ENCODE assay signal across 25 cellular contexts in the genomic region with DNA sequence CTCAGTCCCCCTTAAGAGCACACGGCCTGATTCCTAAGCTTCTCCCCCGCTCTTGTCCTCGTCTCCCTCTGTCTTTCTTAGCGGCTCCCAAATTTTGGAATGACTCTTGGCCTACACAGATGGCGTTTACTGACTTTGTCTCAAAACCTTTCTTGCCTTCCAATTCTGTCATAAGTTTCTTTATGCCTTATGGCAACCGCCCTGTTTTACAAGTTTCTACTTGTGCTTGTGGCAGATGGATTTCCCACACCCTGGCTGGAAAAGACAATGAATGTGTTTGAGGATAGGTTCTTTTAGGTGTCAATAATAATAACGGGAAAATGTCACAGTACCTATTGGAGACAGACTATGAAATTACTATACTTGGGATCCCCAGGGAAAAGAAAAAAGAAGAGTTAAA.
"Had no signal": no experiment of that assay in that cellular context is flagged by ENCODE, and none has a peak within 500 bp of the region (broad histone marks: within the 10 kb centered on the region; RNA-seq: fewer than 3 reads in every experiment).

No MANE protein-coding gene starts in this region.

- H3K4me1 Mint-ChIP-seq: activated B cell treated with CpG ODN at 0.5 μM for 24 hours; activated naive CD4-positive, alpha-beta T cell treated with anti-CD3 and anti-CD28 coated beads, Interleukin-2, amount 10 ng/mL, durations not matched to agents 7 days and 5 days; activated naive CD8-positive, alpha-beta T cell treated with anti-CD3 and anti-CD28 coated beads, Interleukin-2, amount 10 ng/mL, durations not matched to agents 7 days and 5 days; central memory CD8-positive, alpha-beta T cell; naive B cell; nephron progenitor cell had no signal

- H3K79me2 ChIP-seq: hepatocyte had no signal

- H3K36me3 ChIP-seq: esophagus squamous epithelium, gastrocnemius medialis, neutrophil, right lobe of liver, thoracic aorta had no signal

- H3K4me2 ChIP-seq: hepatocyte had no signal

- H3K36me3 Mint-ChIP-seq: activated naive CD4-positive, alpha-beta T cell treated with anti-CD3 and anti-CD28 coated beads, Interleukin-2, amount 10 ng/mL, durations not matched to agents 7 days and 5 days; activated naive CD8-positive, alpha-beta T cell treated with anti-CD3 and anti-CD28 coated beads, Interleukin-2, amount 10 ng/mL, durations not matched to agents 7 days and 5 days; mesothelial cell of epicardium; naive B cell had no signal

- H3K9me3 Mint-ChIP-seq: activated B cell treated with CpG ODN at 0.5 μM for 24 hours; activated naive CD4-positive, alpha-beta T cell treated with anti-CD3 and anti-CD28 coated beads, Interleukin-2, amount 10 ng/mL, durations not matched to agents 7 days and 5 days; activated naive CD8-positive, alpha-beta T cell treated with anti-CD3 and anti-CD28 coated beads, Interleukin-2, amount 10 ng/mL, durations not matched to agents 7 days and 5 days; activated T-helper 1 cell treated with anti-CD3 and anti-CD28 coated beads, Interleukin-12 subunit alpha, Interleukin-12 subunit beta, Interleukin-2, Interleukin-4 antibody, amounts not matched to agents 30 ng/mL and 10 ng/mL and 1 ng/mL, durations not matched to agents 14 hours and 24 hours and 36 hours; central memory CD8-positive, alpha-beta T cell; dendritic cell treated with granulocyte-macrophage colony-stimulating factor and Interleukin-4, amounts not matched to agents 40 ng/mL and 50 ng/mL, for 4 days; mesothelial cell of epicardium; naive B cell had no signal

- H3K27ac ChIP-seq: gastrocnemius medialis, hepatocyte, neutrophil, right lobe of liver, thoracic aorta had no signal

- H3K4me3 Mint-ChIP-seq: activated B cell treated with CpG ODN at 0.5 μM for 24 hours; activated naive CD4-positive, alpha-beta T cell treated with anti-CD3 and anti-CD28 coated beads, Interleukin-2, amount 10 ng/mL, durations not matched to agents 7 days and 5 days; activated naive CD8-positive, alpha-beta T cell treated with anti-CD3 and anti-CD28 coated beads, Interleukin-2, amount 10 ng/mL, durations not matched to agents 7 days and 5 days; activated T-helper 1 cell treated with anti-CD3 and anti-CD28 coated beads, Interleukin-12 subunit alpha, Interleukin-12 subunit beta, Interleukin-2, Interleukin-4 antibody, amounts not matched to agents 30 ng/mL and 10 ng/mL and 1 ng/mL, durations not matched to agents 14 hours and 24 hours and 36 hours; central memory CD8-positive, alpha-beta T cell; dendritic cell treated with granulocyte-macrophage colony-stimulating factor and Interleukin-4, amounts not matched to agents 40 ng/mL and 50 ng/mL, for 4 days; endodermal cell; mesothelial cell of epicardium; naive B cell; nephron progenitor cell had no signal

- H3K27me3 ChIP-seq: gastrocnemius medialis, hepatocyte, neutrophil had no signal

- H3K27ac Mint-ChIP-seq: activated B cell treated with CpG ODN at 0.5 μM for 24 hours; activated naive CD4-positive, alpha-beta T cell treated with anti-CD3 and anti-CD28 coated beads, Interleukin-2, amount 10 ng/mL, durations not matched to agents 7 days and 5 days; activated naive CD8-positive, alpha-beta T cell treated with anti-CD3 and anti-CD28 coated beads, Interleukin-2, amount 10 ng/mL, durations not matched to agents 7 days and 5 days; activated T-helper 1 cell treated with anti-CD3 and anti-CD28 coated beads, Interleukin-12 subunit alpha, Interleukin-12 subunit beta, Interleukin-2, Interleukin-4 antibody, amounts not matched to agents 30 ng/mL and 10 ng/mL and 1 ng/mL, durations not matched to agents 14 hours and 24 hours and 36 hours; dendritic cell treated with granulocyte-macrophage colony-stimulating factor and Interleukin-4, amounts not matched to agents 40 ng/mL and 50 ng/mL, for 4 days; endodermal cell; mesothelial cell of epicardium; naive B cell; nephron progenitor cell; progenitor cell of endocrine pancreas had no signal

- H2AFZ ChIP-seq: hepatocyte had no signal

- H3K4me1 ChIP-seq: gastrocnemius medialis, right lobe of liver had no signal

- ATAC-seq: gastrocnemius medialis, left cardiac atrium, right lobe of liver had no signal

- H3K9me3 ChIP-seq: esophagus squamous epithelium, gastrocnemius medialis, neutrophil, right lobe of liver, thoracic aorta had no signal

- H3K4me3 ChIP-seq: esophagus squamous epithelium, gastrocnemius medialis, hepatocyte, right lobe of liver, thoracic aorta had no signal

- DNase-seq: activated B cell treated with CpG ODN at 0.5 μM for 24 hours; activated gamma-delta T cell; activated naive CD4-positive, alpha-beta T cell treated with anti-CD3 and anti-CD28 coated beads, Interleukin-2, amount 10 ng/mL, durations not matched to agents 7 days and 5 days; activated naive CD8-positive, alpha-beta T cell treated with anti-CD3 and anti-CD28 coated beads, Interleukin-2, amount 10 ng/mL, durations not matched to agents 7 days and 5 days; activated T-cell treated with anti-CD3 and anti-CD28 coated beads, Interleukin-2, amount 50 U/mL, for 1 hour; endodermal cell; esophagus squamous epithelium; gastrocnemius medialis; islet precursor cell; left cardiac atrium; naive B cell; nephron progenitor cell; right lobe of liver; stimulated activated CD4-positive, alpha-beta T cell treated with anti-CD3 and anti-CD28 coated beads, Interleukin-2, amount 100 ng/mL, for 48 hours; stimulated activated naive CD4-positive, alpha-beta T cell treated with Interleukin-2 at 50 U/mL for 16 hours; T-helper 2 cell; trophoblast cell had no signal

- H3K27me3 Mint-ChIP-seq: activated B cell treated with CpG ODN at 0.5 μM for 24 hours; activated naive CD4-positive, alpha-beta T cell treated with anti-CD3 and anti-CD28 coated beads, Interleukin-2, amount 10 ng/mL, durations not matched to agents 7 days and 5 days; activated naive CD8-positive, alpha-beta T cell treated with anti-CD3 and anti-CD28 coated beads, Interleukin-2, amount 10 ng/mL, durations not matched to agents 7 days and 5 days; dendritic cell treated with granulocyte-macrophage colony-stimulating factor and Interleukin-4, amounts not matched to agents 40 ng/mL and 50 ng/mL, for 4 days; naive B cell had no signal
